Comparison of ENCODE assay signal across 8 cellular contexts in genomic region chr9:121288874-121289553, GRCh38. TPM values are rescaled to one million over a fixed set of nuclear protein-coding genes. Genes with fewer than 3 reads are reported as not detected.
DNase-seq lines count a peak whose midpoint lies in the region; ATAC-seq and TF ChIP-seq lines count a peak whose summit lies in the region.

No MANE protein-coding gene starts in this region.

- H3K27ac Mint-ChIP-seq in immature natural killer cell, result peak overlapping the region in 1 of 6 donors; percentile 37

- H3K23ac ChIP-seq in neuronal stem cell (ENCODE audit: low read depth, low read length, poor library complexity), result no peak overlapping the region

- H3K79me2 ChIP-seq in PC-9 (ENCODE audit: low read depth), result no peaks in the 10 kb centered on the region

- no peak overlapping the region for H3K4me3 Mint-ChIP-seq in immature natural killer cell

- H2AFZ ChIP-seq in PC-9 (no peak overlapping the region), neuronal stem cell (ENCODE audit: low read length) (peak overlapping the region; percentile 71)

- H3K36me3 ChIP-seq in BLaER1, result no peaks in the 10 kb centered on the region
- no peaks in the 10 kb centered on the region for H3K36me3 ChIP-seq in PC-9 (ENCODE audit: low read depth)
- no peaks in the 10 kb centered on the region for H3K36me3 ChIP-seq in neuronal stem cell (replicated peaks in 1 of 2; ENCODE audit: control insufficient read depth in 2 of 2, insufficient read depth in 2 of 2, low read length in 2 of 2)

- no peak overlapping the region for H3K14ac ChIP-seq in neuronal stem cell (ENCODE audit: low read length)

- WGBS in neuronal stem cell (ENCODE audit: extremely low coverage in 2 of 2, insufficient read length in 2 of 2, insufficient replicate concordance in 1 of 2), 2 donors, result no CpG with 5 or more reads among the region's 9 CpGs

- H3K79me1 ChIP-seq in neuronal stem cell (ENCODE audit: low read depth, low read length), result no peaks in the 10 kb centered on the region

- H3K4me1 Mint-ChIP-seq in immature natural killer cell, result peaks cover 32 to 43% of the 10 kb centered on the region in 2 donors

- H3K4me2 ChIP-seq in BLaER1, result peak overlapping the region; percentile 94
- peak overlapping the region; percentile 17; the same call in 1 of the 2 replicates for H3K4me2 ChIP-seq in PC-9
- peak overlapping the region; percentile 19 for H3K4me2 ChIP-seq in neuronal stem cell (ENCODE audit: insufficient read depth, low read length, poor library complexity, severe bottlenecking)

- H3K9me3 ChIP-seq in BLaER1 (no peaks in the 10 kb centered on the region), PC-9 (ENCODE audit: insufficient read depth, low read depth) (no peaks in the 10 kb centered on the region), neuronal stem cell (replicated peaks in 1 of 2; ENCODE audit: control insufficient read depth in 2 of 2, insufficient read depth in 1 of 2, low read depth in 1 of 2, low read length in 2 of 2) (no peaks in the 10 kb centered on the region)

- peaks cover 89% of the 10 kb centered on the region for H3K4me1 ChIP-seq in BLaER1
- peaks cover 46% of the 10 kb centered on the region for H3K4me1 ChIP-seq in PC-9 (replicated peaks; ENCODE audit: insufficient read depth)
- peaks cover 41 to 46% of the 10 kb centered on the region in 2 donors for H3K4me1 ChIP-seq in neuronal stem cell (ENCODE audit: control insufficient read depth in 2 of 2, insufficient read depth in 1 of 2, low read depth in 1 of 2, low read length in 2 of 2)

- no peaks in the 10 kb centered on the region for H4K20me1 ChIP-seq in BLaER1
- no peaks in the 10 kb centered on the region for H4K20me1 ChIP-seq in PC-9 (ENCODE audit: insufficient read depth)

- H3K9me2 ChIP-seq in PC-9 (ENCODE audit: insufficient read depth), result no peaks in the 10 kb centered on the region

- no TSS peak for BruUV-seq in PC-9 (replicated peaks; lab: Mats Ljungman, UMichigan)

- H3K27ac ChIP-seq in BLaER1, result peak overlapping the region; percentile 76
- H3K27ac ChIP-seq in PC-9, result peak overlapping the region; percentile 96; the same call in 1 of the 2 replicates
- H3K27ac ChIP-seq in neuronal stem cell (replicated peaks; ENCODE audit: low read length), result peak overlapping the region; percentile 49

- H2BK12ac ChIP-seq in neuronal stem cell (ENCODE audit: low read length), result no peak overlapping the region

- DNase-seq in PC-9, result peak; percentile 75 to 84
- DNase-seq in fibroblast of the aortic adventitia (ENCODE audit: low read depth), result peak; percentile 85
- DNase-seq in neuronal stem cell (ENCODE audit: low spot score), result peak; percentile 45
- no peak for DNase-seq in HUDEP-2 (lab: John Stamatoyannopoulos, UW; ENCODE audit: unreplicated experiment in 76 of 76)
- DNase-seq in immature natural killer cell, result no peak

- H3F3A ChIP-seq in PC-9 (ENCODE audit: insufficient read depth, low read depth), result peaks cover 30% of the 10 kb centered on the region

- TF ChIP-seq CTCF in PC-9 (conservative IDR thresholded peaks at IDR 0.05) (no peak), fibroblast of the aortic adventitia (IDR thresholded peaks at IDR 0.05; ENCODE audit: insufficient read depth, low read length) (no peak)

- peak overlapping the region; percentile 39 for H3K18ac ChIP-seq in neuronal stem cell (ENCODE audit: low read length)

- intact Hi-C loops in PC-9 (cut with micrococcal nuclease; ENCODE audit: unreplicated experiment), result loop anchor here (1.0 to 10.0 kb wide), 4 partner anchors 76 to 554 kb away; partner anchors contain the start of gene CNTRL

- H3K4me3 ChIP-seq in BLaER1 (no peak overlapping the region), PC-9 (no peak overlapping the region), fibroblast of the aortic adventitia (ENCODE audit: low read depth, low read length) (peak overlapping the region; percentile 7), neuronal stem cell (ENCODE audit: low read length in 2 of 2) (no peak overlapping the region)

- H2BK5ac ChIP-seq in neuronal stem cell (ENCODE audit: low read length), result peak overlapping the region; percentile 55

- no peak overlapping the region for H2BK120ac ChIP-seq in neuronal stem cell (ENCODE audit: low read depth, low read length)

- no peak overlapping the region for H4K8ac ChIP-seq in neuronal stem cell (ENCODE audit: low read depth, low read length)

- peaks cover 3 to 18% (median 4%) of the 10 kb centered on the region in 3 donors for H3K36me3 Mint-ChIP-seq in immature natural killer cell

- ATAC-seq in GM21723 (IDR thresholded peaks at IDR 0.05; ENCODE audit: unreplicated experiment) (no peak), HG03342 (IDR thresholded peaks at IDR 0.05; ENCODE audit: unreplicated experiment) (no peak)

- H3K9ac ChIP-seq in BLaER1, result peak overlapping the region; percentile 54; the same call in 1 of the 2 replicates
- no peak overlapping the region for H3K9ac ChIP-seq in neuronal stem cell (ENCODE audit: low read depth, low read length, poor library complexity)

- no peak overlapping the region for H3K4ac ChIP-seq in neuronal stem cell (ENCODE audit: low read length)

- POLR2A ChIA-PET in PC-9 (lab: Charles Lee; ENCODE audit: unreplicated experiment), result interaction anchor here (0.5 kb wide), 1 partner anchor 133 kb away, joined by 4 read pairs; no protein-coding TSS in a partner anchor

- H2BK15ac ChIP-seq in neuronal stem cell (ENCODE audit: low read length), result no peak overlapping the region

- H4K91ac ChIP-seq in neuronal stem cell (ENCODE audit: low read depth, low read length, poor library complexity), result no peak overlapping the region

- no peaks in the 10 kb centered on the region for H3K27me3 Mint-ChIP-seq in immature natural killer cell (ENCODE audit: low read depth in 3 of 3)

- no peak overlapping the region for H2AK5ac ChIP-seq in neuronal stem cell (ENCODE audit: low read depth, low read length)

- no peaks in the 10 kb centered on the region for H3K9me3 Mint-ChIP-seq in immature natural killer cell

- H3K27me3 ChIP-seq in BLaER1 (no peaks in the 10 kb centered on the region), PC-9 (ENCODE audit: insufficient read depth, low read depth) (no peaks in the 10 kb centered on the region), neuronal stem cell (ENCODE audit: control insufficient read depth in 3 of 3, insufficient read depth in 3 of 3, low read depth in 1 of 3, low read length in 3 of 3) (no peaks in the 10 kb centered on the region)

- CTCF ChIA-PET in PC-9 (lab: Charles Lee), result interaction anchor here (0.9 to 1.4 kb wide), 4 partner anchors 11 to 110 kb away, joined by 3 to 6 read pairs (median 4); no protein-coding TSS in a partner anchor

RNA-seq across cellular contexts. Expression of gene GSN, which starts 21.1 kb away (rescaled TPM):
- total RNA-seq in PC-9 (2021) (135 and 207 TPM in 2 replicates), fibroblast of the aortic adventitia (ENCODE audit: low replicate concordance) (253 and 293 TPM in 2 replicates)
- polyA plus RNA-seq in neuronal stem cell (2013, experiment 1 of 2), result 29.4 TPM
- polyA plus RNA-seq in neuronal stem cell (2013, experiment 2 of 2), result 28.1 TPM
- 100 to 1,000 TPM; 199 to 325 (median 226) TPM for polyA plus RNA-seq in immature natural killer cell

Comparison
In these comparisons a context has a peak if more than half of its experiments do, and no peak if none do; other contexts are left out.
1. H3K4me2 ChIP-seq: peak in every context shown above with its lines; median percentile 94 in BLaER1; 19 in neuronal stem cell; 17 in PC-9.
2. DNase-seq: peak in PC-9 (2 of 2), fibroblast of the aortic adventitia (single experiment) and neuronal stem cell (single experiment); none in HUDEP-2 (0 of 76) and immature natural killer cell (0 of 3).
3. Peak in every context shown above with its lines, with median percentiles within 50 percentile points of each other: H3K27ac ChIP-seq.